In the genomic region with DNA sequence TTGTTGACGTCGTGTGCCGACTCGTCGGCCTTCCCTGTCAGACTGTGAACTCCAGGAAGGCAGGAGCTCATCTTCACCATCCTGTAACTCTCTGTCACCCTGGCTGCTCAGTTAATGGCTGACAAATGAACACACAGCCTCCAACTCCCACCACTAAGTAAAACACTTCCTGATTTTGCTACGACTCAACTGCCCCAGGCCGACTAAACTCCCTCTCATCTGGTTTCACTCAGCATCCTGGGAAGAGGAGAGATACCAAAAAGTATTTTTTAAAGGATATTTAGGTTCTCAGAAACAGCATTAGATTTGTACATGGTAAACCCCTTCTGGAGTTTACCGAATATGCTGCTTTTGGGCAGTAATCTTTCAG, we compare ENCODE assay signal across 19 cellular contexts. TPM values are rescaled to one million over a fixed set of nuclear protein-coding genes. Genes with fewer than 3 reads are reported as not detected.
"Had no signal": no experiment of that assay in that cellular context is flagged by ENCODE, and none has a peak within 500 bp of the region (broad histone marks: within the 10 kb centered on the region; RNA-seq: fewer than 3 reads in every experiment).

No MANE protein-coding gene starts in this region.

- H3K4me1 ChIP-seq: neural progenitor cell, upper lobe of right lung had no signal

- H2AFZ ChIP-seq: neural progenitor cell had no signal

- H3K27me3 ChIP-seq: neural progenitor cell, ovary, upper lobe of right lung had no signal

- H3K9me3 ChIP-seq: ovary, thoracic aorta, upper lobe of right lung had no signal

- DNase-seq: activated CD4-positive, alpha-beta T cell treated with anti-CD3 and anti-CD28 coated beads, Interleukin-2, amount 50 U/mL, for 1 hour; activated naive CD4-positive, alpha-beta T cell; activated naive CD8-positive, alpha-beta T cell treated with anti-CD3 and anti-CD28 coated beads, Interleukin-2, amount 10 ng/mL, durations not matched to agents 7 days and 5 days; dermis blood vessel endothelial cell; effector memory CD8-positive, alpha-beta T cell; head of caudate nucleus; left cardiac atrium; midbrain; ovary; stimulated activated naive CD8-positive, alpha-beta T cell treated with anti-CD3 and anti-CD28 coated beads, Interleukin-15, amount 100 ng/mL, for 72 hours; upper lobe of right lung had no signal

- H3K36me3 ChIP-seq: neural progenitor cell, ovary, thoracic aorta, upper lobe of right lung had no signal

- ATAC-seq: activated CD4-positive, CD25-positive, alpha-beta regulatory T cell treated with anti-CD3 and anti-CD28 coated beads, Interleukin-2, amount 50 U/mL, for 24 hours; effector memory CD8-positive, alpha-beta T cell; left cardiac atrium; sciatic nerve; stimulated activated naive CD8-positive, alpha-beta T cell treated with anti-CD3 and anti-CD28 coated beads, Interleukin-15, amount 100 ng/mL, for 72 hours; upper lobe of right lung had no signal

- H3K4me3 ChIP-seq: lung, neural progenitor cell, ovary, thoracic aorta, upper lobe of right lung had no signal

- H3K9ac ChIP-seq: neural progenitor cell had no signal

- H3K4me2 ChIP-seq: neural progenitor cell had no signal

- H3K27ac ChIP-seq: neural progenitor cell, ovary, thoracic aorta, upper lobe of right lung had no signal

RNA-seq across cellular contexts. Expression of gene LHX4, which starts 18.2 kb away (rescaled TPM):
- total RNA-seq: activated CD8-positive, alpha-beta memory T cell treated with anti-CD3 and anti-CD28 coated beads for 36 hours; activated naive CD8-positive, alpha-beta T cell treated with anti-CD3 and anti-CD28 coated beads, Interleukin-2, amount 10 ng/mL, durations not matched to agents 7 days and 5 days; dermis blood vessel endothelial cell; frontal cortex; left cardiac atrium; ovary; sciatic nerve; T-helper 2 cell treated with Interferon-gamma antibody and Interleukin-4, amounts not matched to agents 100 ng/mL and 5 ng/mL, for 36 hours; thoracic aorta; upper lobe of right lung had no signal
